12 cellular contexts compared by ENCODE assay signal in genomic region chr5:80189201-80189600, GRCh38.
DNase-seq lines count a peak whose midpoint lies in the region; ATAC-seq and TF ChIP-seq lines count a peak whose summit lies in the region.
"Had no signal": no experiment of that assay in that cellular context is flagged by ENCODE, and none has a peak within 500 bp of the region (broad histone marks: within the 10 kb centered on the region; RNA-seq: fewer than 3 reads in every experiment).

No MANE protein-coding gene starts in this region.

- no peak for DNase-seq in activated naive CD4-positive, alpha-beta T cell treated with anti-CD3 and anti-CD28 coated beads, Interleukin-2, amount 50 U/mL, for 16 hours
- DNase-seq in activated naive CD8-positive, alpha-beta T cell treated with anti-CD3 and anti-CD28 coated beads for 36 hours: no peak
- DNase-seq in uterus (no peak), NCI-H2107 treated with DMSO at 0.1 percent for 48 hours (lab: John Stamatoyannopoulos, UW; ENCODE audit: unreplicated experiment) (no peak), RKO (ENCODE audit: low spot score) (no peak)
- DNase-seq: H7, kidney glomerular epithelial cell, NCI-H345, psoas muscle had no signal

- H3K27me3 ChIP-seq in muscle layer of duodenum (ENCODE audit: low read depth, low read length) (no peaks in the 10 kb centered on the region), uterus (no peaks in the 10 kb centered on the region)

- H3K36me3 Mint-ChIP-seq in activated naive CD4-positive, alpha-beta T cell treated with anti-CD3 and anti-CD28 coated beads, Interleukin-2, amount 50 U/mL, for 24 hours: peaks cover 2% of the 10 kb centered on the region
- peaks cover 17% of the 10 kb centered on the region for H3K36me3 Mint-ChIP-seq in activated naive CD8-positive, alpha-beta T cell treated with anti-CD3 and anti-CD28 coated beads for 36 hours

- H3K27ac ChIP-seq in muscle layer of duodenum (ENCODE audit: low read length) (peak overlapping the region; percentile 29), uterus (peak overlapping the region; percentile 65 to 80)
- H3K27ac ChIP-seq: psoas muscle had no signal

- H3K9me3 Mint-ChIP-seq in activated naive CD4-positive, alpha-beta T cell treated with anti-CD3 and anti-CD28 coated beads, Interleukin-2, amount 50 U/mL, for 24 hours: no peaks in the 10 kb centered on the region
- H3K9me3 Mint-ChIP-seq in activated naive CD8-positive, alpha-beta T cell treated with anti-CD3 and anti-CD28 coated beads for 36 hours: no peaks in the 10 kb centered on the region

- H3K4me1 Mint-ChIP-seq in activated naive CD4-positive, alpha-beta T cell treated with anti-CD3 and anti-CD28 coated beads, Interleukin-2, amount 50 U/mL, for 24 hours: peaks cover 89% of the 10 kb centered on the region
- peaks cover 82% of the 10 kb centered on the region for H3K4me1 Mint-ChIP-seq in activated naive CD8-positive, alpha-beta T cell treated with anti-CD3 and anti-CD28 coated beads for 36 hours

- peak overlapping the region; percentile 98 for H3K27ac Mint-ChIP-seq in activated naive CD4-positive, alpha-beta T cell treated with anti-CD3 and anti-CD28 coated beads, Interleukin-2, amount 50 U/mL, for 24 hours
- peak overlapping the region; percentile 96 for H3K27ac Mint-ChIP-seq in activated naive CD8-positive, alpha-beta T cell treated with anti-CD3 and anti-CD28 coated beads for 36 hours

- TF ChIP-seq POLR2A in uterus (IDR thresholded peaks at IDR 0.05): no peak

- H3K27me3 Mint-ChIP-seq in activated naive CD4-positive, alpha-beta T cell treated with anti-CD3 and anti-CD28 coated beads, Interleukin-2, amount 50 U/mL, for 24 hours: no peaks in the 10 kb centered on the region
- no peaks in the 10 kb centered on the region for H3K27me3 Mint-ChIP-seq in activated naive CD8-positive, alpha-beta T cell treated with anti-CD3 and anti-CD28 coated beads for 36 hours

- TF ChIP-seq CTCF in uterus (IDR thresholded peaks at IDR 0.05): no peak

- H3K36me3 ChIP-seq in muscle layer of duodenum (ENCODE audit: control insufficient read depth in 1 of 2, insufficient read depth in 2 of 2, low read length in 2 of 2) (no peaks in the 10 kb centered on the region), uterus (no peaks in the 10 kb centered on the region)

- H3K9me3 ChIP-seq in muscle layer of duodenum (ENCODE audit: control insufficient read depth in 1 of 2, low read length in 2 of 2) (no peaks in the 10 kb centered on the region), uterus (no peaks in the 10 kb centered on the region)
- H3K9me3 ChIP-seq: psoas muscle had no signal

- no peak for ATAC-seq in GM19351 (IDR thresholded peaks at IDR 0.05; ENCODE audit: unreplicated experiment)
- ATAC-seq: psoas muscle had no signal

- peak overlapping the region; percentile 86 for H3K4me3 Mint-ChIP-seq in activated naive CD4-positive, alpha-beta T cell treated with anti-CD3 and anti-CD28 coated beads, Interleukin-2, amount 50 U/mL, for 24 hours
- peak overlapping the region; percentile 81 for H3K4me3 Mint-ChIP-seq in activated naive CD8-positive, alpha-beta T cell treated with anti-CD3 and anti-CD28 coated beads for 36 hours

- H3K4me3 ChIP-seq in muscle layer of duodenum (ENCODE audit: low read depth in 1 of 2, low read length in 2 of 2): peak overlapping the region in 1 of 2 donors; percentile 21
- H3K4me3 ChIP-seq in uterus: peak overlapping the region; percentile 21 to 24
- H3K4me3 ChIP-seq: psoas muscle had no signal

- H3K4me1 ChIP-seq in muscle layer of duodenum (ENCODE audit: control insufficient read depth in 1 of 2, insufficient read depth in 2 of 2, low read length in 2 of 2) (peaks cover 17 to 31% of the 10 kb centered on the region in 2 donors), uterus (peaks cover 3 to 4% of the 10 kb centered on the region in 2 donors)

- intact Hi-C loops in uterus (cut with DNase I; ENCODE audit: low total_unique reads): no loop called here
